1 cellular context compared by ENCODE assay signal in the genomic region with DNA sequence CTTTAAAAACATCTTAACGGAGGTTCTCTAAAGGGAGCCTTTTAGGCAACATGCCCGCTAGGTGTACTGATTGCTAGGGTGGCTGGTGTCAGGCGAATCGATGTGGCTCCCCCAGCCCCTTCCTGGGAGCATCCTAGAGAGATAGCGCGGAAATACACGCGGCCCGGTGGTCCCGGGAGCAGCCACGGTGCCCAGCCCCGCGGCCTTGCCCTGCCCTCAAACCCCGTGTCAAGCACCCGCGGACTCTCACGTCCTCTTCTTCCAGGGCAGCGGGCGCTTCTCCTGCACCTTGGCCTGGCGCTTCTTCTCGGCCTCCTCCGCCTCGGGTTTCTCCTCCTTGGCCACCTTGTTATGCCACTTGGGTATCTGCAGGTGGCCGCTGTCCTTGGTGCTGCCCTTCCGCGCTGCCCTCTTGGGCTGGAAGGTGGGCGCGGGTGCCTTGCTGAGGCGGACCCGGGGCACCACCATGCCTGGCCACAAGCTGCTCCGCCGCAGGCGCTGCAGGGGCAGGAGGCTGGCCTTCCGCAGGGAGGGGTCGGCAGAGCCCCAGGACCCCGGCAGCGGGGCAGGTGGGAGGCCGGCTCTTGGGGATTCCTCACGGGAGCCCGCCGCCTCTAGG.
TF ChIP-seq lines count a peak whose summit lies in the region.

No MANE protein-coding gene starts in this region.

TF ChIP-seq in HCT116, 20 proteins besides CTCF, POLR2A, EP300 and RAD21:
- TF ChIP-seq, protein P1, sequence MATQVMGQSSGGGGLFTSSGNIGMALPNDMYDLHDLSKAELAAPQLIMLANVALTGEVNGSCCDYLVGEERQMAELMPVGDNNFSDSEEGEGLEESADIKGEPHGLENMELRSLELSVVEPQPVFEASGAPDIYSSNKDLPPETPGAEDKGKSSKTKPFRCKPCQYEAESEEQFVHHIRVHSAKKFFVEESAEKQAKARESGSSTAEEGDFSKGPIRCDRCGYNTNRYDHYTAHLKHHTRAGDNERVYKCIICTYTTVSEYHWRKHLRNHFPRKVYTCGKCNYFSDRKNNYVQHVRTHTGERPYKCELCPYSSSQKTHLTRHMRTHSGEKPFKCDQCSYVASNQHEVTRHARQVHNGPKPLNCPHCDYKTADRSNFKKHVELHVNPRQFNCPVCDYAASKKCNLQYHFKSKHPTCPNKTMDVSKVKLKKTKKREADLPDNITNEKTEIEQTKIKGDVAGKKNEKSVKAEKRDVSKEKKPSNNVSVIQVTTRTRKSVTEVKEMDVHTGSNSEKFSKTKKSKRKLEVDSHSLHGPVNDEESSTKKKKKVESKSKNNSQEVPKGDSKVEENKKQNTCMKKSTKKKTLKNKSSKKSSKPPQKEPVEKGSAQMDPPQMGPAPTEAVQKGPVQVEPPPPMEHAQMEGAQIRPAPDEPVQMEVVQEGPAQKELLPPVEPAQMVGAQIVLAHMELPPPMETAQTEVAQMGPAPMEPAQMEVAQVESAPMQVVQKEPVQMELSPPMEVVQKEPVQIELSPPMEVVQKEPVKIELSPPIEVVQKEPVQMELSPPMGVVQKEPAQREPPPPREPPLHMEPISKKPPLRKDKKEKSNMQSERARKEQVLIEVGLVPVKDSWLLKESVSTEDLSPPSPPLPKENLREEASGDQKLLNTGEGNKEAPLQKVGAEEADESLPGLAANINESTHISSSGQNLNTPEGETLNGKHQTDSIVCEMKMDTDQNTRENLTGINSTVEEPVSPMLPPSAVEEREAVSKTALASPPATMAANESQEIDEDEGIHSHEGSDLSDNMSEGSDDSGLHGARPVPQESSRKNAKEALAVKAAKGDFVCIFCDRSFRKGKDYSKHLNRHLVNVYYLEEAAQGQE (IDR thresholded peaks at IDR 0.05; ENCODE audit: low read depth) = 0 out of 2 replicates have a peak, but pooled peaks have one; percentile 11
TF ChIP-seq in HCT116: peak in this region for 1; not testable (repeated sequence) for 19.
